Comparison of ENCODE assay signal across 1 cellular context in genomic region chr3:184085389-184085852, GRCh38.
TF ChIP-seq lines count a peak whose summit lies in the region.

No MANE protein-coding gene starts in this region.

TF ChIP-seq in K562, 482 proteins besides CTCF, POLR2A, EP300 and RAD21 (continued from another document and continues in another):
- TF ChIP-seq, protein P1, sequence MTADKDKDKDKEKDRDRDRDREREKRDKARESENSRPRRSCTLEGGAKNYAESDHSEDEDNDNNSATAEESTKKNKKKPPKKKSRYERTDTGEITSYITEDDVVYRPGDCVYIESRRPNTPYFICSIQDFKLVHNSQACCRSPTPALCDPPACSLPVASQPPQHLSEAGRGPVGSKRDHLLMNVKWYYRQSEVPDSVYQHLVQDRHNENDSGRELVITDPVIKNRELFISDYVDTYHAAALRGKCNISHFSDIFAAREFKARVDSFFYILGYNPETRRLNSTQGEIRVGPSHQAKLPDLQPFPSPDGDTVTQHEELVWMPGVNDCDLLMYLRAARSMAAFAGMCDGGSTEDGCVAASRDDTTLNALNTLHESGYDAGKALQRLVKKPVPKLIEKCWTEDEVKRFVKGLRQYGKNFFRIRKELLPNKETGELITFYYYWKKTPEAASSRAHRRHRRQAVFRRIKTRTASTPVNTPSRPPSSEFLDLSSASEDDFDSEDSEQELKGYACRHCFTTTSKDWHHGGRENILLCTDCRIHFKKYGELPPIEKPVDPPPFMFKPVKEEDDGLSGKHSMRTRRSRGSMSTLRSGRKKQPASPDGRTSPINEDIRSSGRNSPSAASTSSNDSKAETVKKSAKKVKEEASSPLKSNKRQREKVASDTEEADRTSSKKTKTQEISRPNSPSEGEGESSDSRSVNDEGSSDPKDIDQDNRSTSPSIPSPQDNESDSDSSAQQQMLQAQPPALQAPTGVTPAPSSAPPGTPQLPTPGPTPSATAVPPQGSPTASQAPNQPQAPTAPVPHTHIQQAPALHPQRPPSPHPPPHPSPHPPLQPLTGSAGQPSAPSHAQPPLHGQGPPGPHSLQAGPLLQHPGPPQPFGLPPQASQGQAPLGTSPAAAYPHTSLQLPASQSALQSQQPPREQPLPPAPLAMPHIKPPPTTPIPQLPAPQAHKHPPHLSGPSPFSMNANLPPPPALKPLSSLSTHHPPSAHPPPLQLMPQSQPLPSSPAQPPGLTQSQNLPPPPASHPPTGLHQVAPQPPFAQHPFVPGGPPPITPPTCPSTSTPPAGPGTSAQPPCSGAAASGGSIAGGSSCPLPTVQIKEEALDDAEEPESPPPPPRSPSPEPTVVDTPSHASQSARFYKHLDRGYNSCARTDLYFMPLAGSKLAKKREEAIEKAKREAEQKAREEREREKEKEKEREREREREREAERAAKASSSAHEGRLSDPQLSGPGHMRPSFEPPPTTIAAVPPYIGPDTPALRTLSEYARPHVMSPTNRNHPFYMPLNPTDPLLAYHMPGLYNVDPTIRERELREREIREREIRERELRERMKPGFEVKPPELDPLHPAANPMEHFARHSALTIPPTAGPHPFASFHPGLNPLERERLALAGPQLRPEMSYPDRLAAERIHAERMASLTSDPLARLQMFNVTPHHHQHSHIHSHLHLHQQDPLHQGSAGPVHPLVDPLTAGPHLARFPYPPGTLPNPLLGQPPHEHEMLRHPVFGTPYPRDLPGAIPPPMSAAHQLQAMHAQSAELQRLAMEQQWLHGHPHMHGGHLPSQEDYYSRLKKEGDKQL (CRISPR knock-in tag; IDR thresholded peaks at IDR 0.05; ENCODE audit: borderline replicate concordance), result no peak
- TF ChIP-seq, protein P2, sequence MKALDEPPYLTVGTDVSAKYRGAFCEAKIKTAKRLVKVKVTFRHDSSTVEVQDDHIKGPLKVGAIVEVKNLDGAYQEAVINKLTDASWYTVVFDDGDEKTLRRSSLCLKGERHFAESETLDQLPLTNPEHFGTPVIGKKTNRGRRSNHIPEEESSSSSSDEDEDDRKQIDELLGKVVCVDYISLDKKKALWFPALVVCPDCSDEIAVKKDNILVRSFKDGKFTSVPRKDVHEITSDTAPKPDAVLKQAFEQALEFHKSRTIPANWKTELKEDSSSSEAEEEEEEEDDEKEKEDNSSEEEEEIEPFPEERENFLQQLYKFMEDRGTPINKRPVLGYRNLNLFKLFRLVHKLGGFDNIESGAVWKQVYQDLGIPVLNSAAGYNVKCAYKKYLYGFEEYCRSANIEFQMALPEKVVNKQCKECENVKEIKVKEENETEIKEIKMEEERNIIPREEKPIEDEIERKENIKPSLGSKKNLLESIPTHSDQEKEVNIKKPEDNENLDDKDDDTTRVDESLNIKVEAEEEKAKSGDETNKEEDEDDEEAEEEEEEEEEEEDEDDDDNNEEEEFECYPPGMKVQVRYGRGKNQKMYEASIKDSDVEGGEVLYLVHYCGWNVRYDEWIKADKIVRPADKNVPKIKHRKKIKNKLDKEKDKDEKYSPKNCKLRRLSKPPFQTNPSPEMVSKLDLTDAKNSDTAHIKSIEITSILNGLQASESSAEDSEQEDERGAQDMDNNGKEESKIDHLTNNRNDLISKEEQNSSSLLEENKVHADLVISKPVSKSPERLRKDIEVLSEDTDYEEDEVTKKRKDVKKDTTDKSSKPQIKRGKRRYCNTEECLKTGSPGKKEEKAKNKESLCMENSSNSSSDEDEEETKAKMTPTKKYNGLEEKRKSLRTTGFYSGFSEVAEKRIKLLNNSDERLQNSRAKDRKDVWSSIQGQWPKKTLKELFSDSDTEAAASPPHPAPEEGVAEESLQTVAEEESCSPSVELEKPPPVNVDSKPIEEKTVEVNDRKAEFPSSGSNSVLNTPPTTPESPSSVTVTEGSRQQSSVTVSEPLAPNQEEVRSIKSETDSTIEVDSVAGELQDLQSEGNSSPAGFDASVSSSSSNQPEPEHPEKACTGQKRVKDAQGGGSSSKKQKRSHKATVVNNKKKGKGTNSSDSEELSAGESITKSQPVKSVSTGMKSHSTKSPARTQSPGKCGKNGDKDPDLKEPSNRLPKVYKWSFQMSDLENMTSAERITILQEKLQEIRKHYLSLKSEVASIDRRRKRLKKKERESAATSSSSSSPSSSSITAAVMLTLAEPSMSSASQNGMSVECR (CRISPR knock-in tag; IDR thresholded peaks at IDR 0.05), result no peak
- TF ChIP-seq ZNF695 (CRISPR knock-in tag; IDR thresholded peaks at IDR 0.05), result no peak
- no peak for TF ChIP-seq KDM5B (IDR thresholded peaks at IDR 0.05; ENCODE audit: insufficient replicate concordance, low read depth, low read length)
- TF ChIP-seq BHLHE40 (IDR thresholded peaks at IDR 0.05; ENCODE audit: low read length), result peak; percentile 72
- no peak for TF ChIP-seq DLX4 (CRISPR knock-in tag; IDR thresholded peaks at IDR 0.05)
- TF ChIP-seq ZKSCAN3 (CRISPR knock-in tag; IDR thresholded peaks at IDR 0.05), result no peak
- TF ChIP-seq SPI1 (IDR thresholded peaks at IDR 0.05; ENCODE audit: borderline replicate concordance, low read depth, low read length), result no peak
- TF ChIP-seq, protein P3, sequence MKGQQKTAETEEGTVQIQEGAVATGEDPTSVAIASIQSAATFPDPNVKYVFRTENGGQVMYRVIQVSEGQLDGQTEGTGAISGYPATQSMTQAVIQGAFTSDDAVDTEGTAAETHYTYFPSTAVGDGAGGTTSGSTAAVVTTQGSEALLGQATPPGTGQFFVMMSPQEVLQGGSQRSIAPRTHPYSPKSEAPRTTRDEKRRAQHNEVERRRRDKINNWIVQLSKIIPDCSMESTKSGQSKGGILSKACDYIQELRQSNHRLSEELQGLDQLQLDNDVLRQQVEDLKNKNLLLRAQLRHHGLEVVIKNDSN (CRISPR knock-in tag; IDR thresholded peaks at IDR 0.05), result no peak
- TF ChIP-seq SMAD3 (CRISPR knock-in tag; conservative IDR thresholded peaks at IDR 0.05), result no peak
- no peak for TF ChIP-seq ZNF324 (CRISPR knock-in tag; IDR thresholded peaks at IDR 0.05)
- TF ChIP-seq MEF2D (tag; conservative IDR thresholded peaks at IDR 0.05; ENCODE audit: low read depth), result no peak
- TF ChIP-seq HLTF (IDR thresholded peaks at IDR 0.05), result no peak
- TF ChIP-seq NFRKB (IDR thresholded peaks at IDR 0.05; ENCODE audit: low read depth), result no peak
- no peak for TF ChIP-seq SRF (CRISPR knock-in tag; IDR thresholded peaks at IDR 0.05)
- TF ChIP-seq ETV1 (tag; conservative IDR thresholded peaks at IDR 0.05; ENCODE audit: low read depth), result peak; percentile 87
- no peak for TF ChIP-seq ZNF76 (CRISPR knock-in tag; IDR thresholded peaks at IDR 0.05; ENCODE audit: borderline replicate concordance)
- TF ChIP-seq TBL1XR1 (IDR thresholded peaks at IDR 0.05; ENCODE audit: low read length in 2 of 2), result peak in 1 of 2 experiments; percentile 70; a peak in 1 of 4 replicates
- TF ChIP-seq SMARCA5 (IDR thresholded peaks at IDR 0.05), result no peak
- no peak for TF ChIP-seq POLR2H (tag; IDR thresholded peaks at IDR 0.05; ENCODE audit: low read depth)
- no peak for TF ChIP-seq RBM34 (IDR thresholded peaks at IDR 0.05; ENCODE audit: borderline replicate concordance, insufficient read depth, low read length)
- TF ChIP-seq CTBP1 (IDR thresholded peaks at IDR 0.05; ENCODE audit: borderline replicate concordance), result peak; percentile 66; the same call in 1 of the 2 replicates
- no peak for TF ChIP-seq CBX2 (IDR thresholded peaks at IDR 0.05; ENCODE audit: insufficient read depth, low read length, poor library complexity, severe bottlenecking)
- no peak for TF ChIP-seq ETV5 (CRISPR knock-in tag; IDR thresholded peaks at IDR 0.05; ENCODE audit: low read depth)
- no peak for TF ChIP-seq RBBP5 (IDR thresholded peaks at IDR 0.05; ENCODE audit: borderline replicate concordance, insufficient read depth, low read length, poor library complexity, severe bottlenecking)
- peak; percentile 78 for TF ChIP-seq CBX5 (IDR thresholded peaks at IDR 0.05; ENCODE audit: borderline replicate concordance, low read depth)
- TF ChIP-seq KLF1 (tag; IDR thresholded peaks at IDR 0.05), result no peak
- no peak for TF ChIP-seq AFF4 (CRISPR knock-in tag; IDR thresholded peaks at IDR 0.05)
- no peak for TF ChIP-seq HNRNPH1 (optimal IDR thresholded peaks at IDR 0.05; ENCODE audit: low read depth, low read length)
- no peak for TF ChIP-seq SMAD1 (IDR thresholded peaks at IDR 0.05; ENCODE audit: low read depth, low read length, partially characterized antibody)
- TF ChIP-seq, protein P4, sequence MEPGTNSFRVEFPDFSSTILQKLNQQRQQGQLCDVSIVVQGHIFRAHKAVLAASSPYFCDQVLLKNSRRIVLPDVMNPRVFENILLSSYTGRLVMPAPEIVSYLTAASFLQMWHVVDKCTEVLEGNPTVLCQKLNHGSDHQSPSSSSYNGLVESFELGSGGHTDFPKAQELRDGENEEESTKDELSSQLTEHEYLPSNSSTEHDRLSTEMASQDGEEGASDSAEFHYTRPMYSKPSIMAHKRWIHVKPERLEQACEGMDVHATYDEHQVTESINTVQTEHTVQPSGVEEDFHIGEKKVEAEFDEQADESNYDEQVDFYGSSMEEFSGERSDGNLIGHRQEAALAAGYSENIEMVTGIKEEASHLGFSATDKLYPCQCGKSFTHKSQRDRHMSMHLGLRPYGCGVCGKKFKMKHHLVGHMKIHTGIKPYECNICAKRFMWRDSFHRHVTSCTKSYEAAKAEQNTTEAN (CRISPR knock-in tag; IDR thresholded peaks at IDR 0.05), result no peak
- TF ChIP-seq ELK1 (CRISPR knock-in tag; IDR thresholded peaks at IDR 0.05), result no peak
- TF ChIP-seq SAFB2 (IDR thresholded peaks at IDR 0.05; ENCODE audit: borderline replicate concordance, low read depth, low read length, severe bottlenecking), result no peak
- TF ChIP-seq C11orf30 (IDR thresholded peaks at IDR 0.05; ENCODE audit: low read depth), result no peak
- TF ChIP-seq, protein P5, sequence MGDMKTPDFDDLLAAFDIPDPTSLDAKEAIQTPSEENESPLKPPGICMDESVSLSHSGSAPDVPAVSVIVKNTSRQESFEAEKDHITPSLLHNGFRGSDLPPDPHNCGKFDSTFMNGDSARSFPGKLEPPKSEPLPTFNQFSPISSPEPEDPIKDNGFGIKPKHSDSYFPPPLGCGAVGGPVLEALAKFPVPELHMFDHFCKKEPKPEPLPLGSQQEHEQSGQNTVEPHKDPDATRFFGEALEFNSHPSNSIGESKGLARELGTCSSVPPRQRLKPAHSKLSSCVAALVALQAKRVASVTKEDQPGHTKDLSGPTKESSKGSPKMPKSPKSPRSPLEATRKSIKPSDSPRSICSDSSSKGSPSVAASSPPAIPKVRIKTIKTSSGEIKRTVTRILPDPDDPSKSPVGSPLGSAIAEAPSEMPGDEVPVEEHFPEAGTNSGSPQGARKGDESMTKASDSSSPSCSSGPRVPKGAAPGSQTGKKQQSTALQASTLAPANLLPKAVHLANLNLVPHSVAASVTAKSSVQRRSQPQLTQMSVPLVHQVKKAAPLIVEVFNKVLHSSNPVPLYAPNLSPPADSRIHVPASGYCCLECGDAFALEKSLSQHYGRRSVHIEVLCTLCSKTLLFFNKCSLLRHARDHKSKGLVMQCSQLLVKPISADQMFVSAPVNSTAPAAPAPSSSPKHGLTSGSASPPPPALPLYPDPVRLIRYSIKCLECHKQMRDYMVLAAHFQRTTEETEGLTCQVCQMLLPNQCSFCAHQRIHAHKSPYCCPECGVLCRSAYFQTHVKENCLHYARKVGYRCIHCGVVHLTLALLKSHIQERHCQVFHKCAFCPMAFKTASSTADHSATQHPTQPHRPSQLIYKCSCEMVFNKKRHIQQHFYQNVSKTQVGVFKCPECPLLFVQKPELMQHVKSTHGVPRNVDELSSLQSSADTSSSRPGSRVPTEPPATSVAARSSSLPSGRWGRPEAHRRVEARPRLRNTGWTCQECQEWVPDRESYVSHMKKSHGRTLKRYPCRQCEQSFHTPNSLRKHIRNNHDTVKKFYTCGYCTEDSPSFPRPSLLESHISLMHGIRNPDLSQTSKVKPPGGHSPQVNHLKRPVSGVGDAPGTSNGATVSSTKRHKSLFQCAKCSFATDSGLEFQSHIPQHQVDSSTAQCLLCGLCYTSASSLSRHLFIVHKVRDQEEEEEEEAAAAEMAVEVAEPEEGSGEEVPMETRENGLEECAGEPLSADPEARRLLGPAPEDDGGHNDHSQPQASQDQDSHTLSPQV (IDR thresholded peaks at IDR 0.05), result no peak
- TF ChIP-seq GABPB2 (CRISPR knock-in tag; conservative IDR thresholded peaks at IDR 0.05), result no peak
- TF ChIP-seq ATF3 (IDR thresholded peaks at IDR 0.05), result peak; percentile 99
- peak; percentile 64; the same call in 1 of the 2 replicates for TF ChIP-seq ATF3 (CRISPR knock-in tag; conservative IDR thresholded peaks at IDR 0.05)
